ENCODE assay signal across 8 cellular contexts in genomic region chr1:23424171-23424959, GRCh38. TPM values are rescaled to one million over a fixed set of nuclear protein-coding genes. Genes with fewer than 3 reads are reported as not detected.
DNase-seq lines count a peak whose midpoint lies in the region; ATAC-seq and TF ChIP-seq lines count a peak whose summit lies in the region.

Gene TCEA3 (minus strand): TSS chr1:23424748. CDS start chr1:23424633, 115 bp downstream.

- peak; percentile 40 for ATAC-seq in stimulated activated memory B cell treated with anti-CD40 and anti-IgM and Interleukin-4, amounts not matched to agents 10 μg/mL and 1 μg/mL and 100 μg/mL, for 72 hours
- ATAC-seq in HG03571 (IDR thresholded peaks at IDR 0.05; ENCODE audit: unreplicated experiment) = no peak
- ATAC-seq in GM19351 (IDR thresholded peaks at IDR 0.05; ENCODE audit: unreplicated experiment) = no peak

- peak within 1 kb of the TSS; percentile 81 for H3K27ac ChIP-seq in C4-2B

- peaks cover 25% of the 10 kb centered on the region for H3K4me1 Mint-ChIP-seq in brain
- peaks cover 30% of the 10 kb centered on the region for H3K4me1 Mint-ChIP-seq in stimulated activated memory B cell treated with anti-CD40 and anti-IgM and Interleukin-4, amounts not matched to agents 10 μg/mL and 1 μg/mL and 100 μg/mL, for 72 hours

- peaks cover 35% of the 10 kb centered on the region for H3K27me3 Mint-ChIP-seq in brain
- peaks cover 58% of the 10 kb centered on the region for H3K27me3 Mint-ChIP-seq in stimulated activated memory B cell treated with anti-CD40 and anti-IgM and Interleukin-4, amounts not matched to agents 10 μg/mL and 1 μg/mL and 100 μg/mL, for 72 hours

- TF ChIP-seq CTCF in C4-2B (conservative IDR thresholded peaks at IDR 0.05) = no peak
- TF ChIP-seq CTCF in brain (conservative IDR thresholded peaks at IDR 0.05) = no peak

- DNase-seq in RPMI8226 (peak; percentile 41), left kidney (ENCODE audit: low read depth, low spot score) (peak; percentile 66), erythroblast (lab: John Stamatoyannopoulos, UW) (no peak)

- peak within 1 kb of the TSS in 3 of 5 experiments; percentile 60 to 78 (median 76) for H3K4me3 Mint-ChIP-seq in brain
- H3K4me3 Mint-ChIP-seq in stimulated activated memory B cell treated with anti-CD40 and anti-IgM and Interleukin-4, amounts not matched to agents 10 μg/mL and 1 μg/mL and 100 μg/mL, for 72 hours = peak within 1 kb of the TSS; percentile 85

- no peak for TF ChIP-seq POLR2A in erythroblast (IDR thresholded peaks at IDR 0.05; ENCODE audit: low read length)

- H3K36me3 Mint-ChIP-seq in brain = peaks cover 27% of the 10 kb centered on the region
- H3K36me3 Mint-ChIP-seq in stimulated activated memory B cell treated with anti-CD40 and anti-IgM and Interleukin-4, amounts not matched to agents 10 μg/mL and 1 μg/mL and 100 μg/mL, for 72 hours = no peaks in the 10 kb centered on the region

- H3K27ac Mint-ChIP-seq in brain = peak within 1 kb of the TSS in 4 of 5 experiments; percentile 12 to 83 (median 66)
- H3K27ac Mint-ChIP-seq in stimulated activated memory B cell treated with anti-CD40 and anti-IgM and Interleukin-4, amounts not matched to agents 10 μg/mL and 1 μg/mL and 100 μg/mL, for 72 hours = no peak within 1 kb of the TSS

- H3K9me3 Mint-ChIP-seq in brain = peaks cover 0 to 3% (median 0%) of the 10 kb centered on the region in 5 experiments
- H3K9me3 Mint-ChIP-seq in stimulated activated memory B cell treated with anti-CD40 and anti-IgM and Interleukin-4, amounts not matched to agents 10 μg/mL and 1 μg/mL and 100 μg/mL, for 72 hours = no peaks in the 10 kb centered on the region

RNA-seq across cellular contexts. Expression of gene TCEA3, which starts in this region (rescaled TPM):
- 2.2 TPM for polyA plus RNA-seq in brain (ENCODE audit: insufficient read depth, low read depth, low replicate concordance)

Comparison
In these comparisons a context has a peak if more than half of its experiments do, and no peak if none do; other contexts are left out.
1. DNase-seq: peak in RPMI8226 (single experiment) and left kidney (single experiment); none in erythroblast (0 of 2).